8 cellular contexts compared by ENCODE assay signal in the genomic region with DNA sequence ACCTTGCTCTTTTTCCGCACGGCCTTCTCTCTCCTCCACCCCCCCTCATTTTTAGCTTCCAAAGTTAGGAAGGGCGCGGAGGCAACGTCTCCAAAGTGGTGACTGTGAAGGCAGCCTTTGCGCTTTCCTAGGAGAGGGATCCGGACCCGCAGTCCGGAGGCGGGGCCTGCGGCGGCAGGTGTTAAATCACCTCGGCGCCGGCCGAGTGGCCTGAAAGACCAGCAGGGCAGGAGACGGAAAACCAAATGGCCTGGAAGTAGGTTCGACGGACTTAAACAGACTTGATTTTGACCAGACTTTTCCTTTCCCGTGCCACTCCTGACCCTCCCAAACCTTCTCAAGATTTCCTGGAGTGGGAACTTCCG. TPM values are rescaled to one million over a fixed set of nuclear protein-coding genes. Genes with fewer than 3 reads are reported as not detected.
DNase-seq lines count a peak whose midpoint lies in the region; ATAC-seq and TF ChIP-seq lines count a peak whose summit lies in the region.

No MANE protein-coding gene starts in this region.

- H3K27me3 Mint-ChIP-seq in activated naive CD4-positive, alpha-beta T cell treated with anti-CD3 and anti-CD28 coated beads for 36 hours (ENCODE audit: low read depth): no peaks in the 10 kb centered on the region

- H3K4me3 Mint-ChIP-seq in activated naive CD4-positive, alpha-beta T cell treated with anti-CD3 and anti-CD28 coated beads for 36 hours: peak overlapping the region; percentile 98

- no peak for TF ChIP-seq CTCF in osteoblast (IDR thresholded peaks at IDR 0.05; ENCODE audit: extremely low read depth, low read depth, low read length)

- CTCF ChIA-PET in activated naive CD4-positive, alpha-beta T cell treated with anti-CD3 and anti-CD28 coated beads for 36 hours (lab: Charles Lee): interaction anchor here (0.7 to 2.5 kb wide), 15 partner anchors 8 to 568 kb away, joined by 3 to 9 read pairs (median 6); partner anchors contain the start of genes DCAF17 and METTL8

- peaks cover 56% of the 10 kb centered on the region for H3K79me2 ChIP-seq in osteoblast (ENCODE audit: insufficient read depth, low read length)

- H3K9me3 Mint-ChIP-seq in activated naive CD4-positive, alpha-beta T cell treated with anti-CD3 and anti-CD28 coated beads for 36 hours: peaks cover 2% of the 10 kb centered on the region

- peak overlapping the region; percentile 91 for H3K27ac ChIP-seq in osteoblast (ENCODE audit: low read depth, low read length)

- peaks cover 48% of the 10 kb centered on the region for H4K20me1 ChIP-seq in osteoblast (ENCODE audit: insufficient read depth, low read length)

- H3K4me1 ChIP-seq in NT2/D1 (ENCODE audit: insufficient read depth, insufficient read length) (no peaks in the 10 kb centered on the region), osteoblast (ENCODE audit: insufficient read depth, low read length) (peaks cover 26% of the 10 kb centered on the region)

- H3K27me3 ChIP-seq in NT2/D1 (ENCODE audit: insufficient read depth, insufficient read length): no peaks in the 10 kb centered on the region
- H3K27me3 ChIP-seq in osteoblast (ENCODE audit: insufficient read depth, low read length): no peaks in the 10 kb centered on the region

- H3K27ac Mint-ChIP-seq in activated naive CD4-positive, alpha-beta T cell treated with anti-CD3 and anti-CD28 coated beads for 36 hours: peak overlapping the region; percentile 96

- H3K9ac ChIP-seq in NT2/D1 (ENCODE audit: insufficient read length, low read depth): peak overlapping the region; percentile 97

- peaks cover 42% of the 10 kb centered on the region for H3K4me1 Mint-ChIP-seq in activated naive CD4-positive, alpha-beta T cell treated with anti-CD3 and anti-CD28 coated beads for 36 hours (ENCODE audit: low read depth)

- DNase-seq in NCI-H2227 (lab: John Stamatoyannopoulos, UW; ENCODE audit: unreplicated experiment): peak; percentile 75
- no peak for DNase-seq in NCI-H2227 treated with DMSO at 0.1 percent for 48 hours (lab: John Stamatoyannopoulos, UW)
- DNase-seq in NT2/D1 (ENCODE audit: low read depth, low spot score): peak; percentile 55
- peak; percentile 47 for DNase-seq in activated naive CD4-positive, alpha-beta T cell treated with anti-CD3 and anti-CD28 coated beads for 36 hours
- peak; percentile 48 for DNase-seq in glomerular visceral epithelial cell (ENCODE audit: extremely low spot score)
- DNase-seq in osteoblast (ENCODE audit: insufficient read length, low spot score, missing footprints): peak; percentile 66
- no peak for DNase-seq in T1000 (lab: John Stamatoyannopoulos, UW)

- peaks cover 19% of the 10 kb centered on the region for H3K9me3 ChIP-seq in NT2/D1 (ENCODE audit: insufficient read depth, low read length)
- no peaks in the 10 kb centered on the region for H3K9me3 ChIP-seq in osteoblast (ENCODE audit: low read depth, low read length)

- H2AFZ ChIP-seq in osteoblast (ENCODE audit: low read length): peak overlapping the region; percentile 83

- peaks cover 31% of the 10 kb centered on the region for H3K36me3 ChIP-seq in NT2/D1 (ENCODE audit: insufficient read depth, insufficient read length, low read length)
- H3K36me3 ChIP-seq in osteoblast (ENCODE audit: insufficient read depth, low read length): peaks cover 3% of the 10 kb centered on the region

- H3K36me3 Mint-ChIP-seq in activated naive CD4-positive, alpha-beta T cell treated with anti-CD3 and anti-CD28 coated beads for 36 hours (ENCODE audit: low read depth): peaks cover 8% of the 10 kb centered on the region

- H3K4me3 ChIP-seq in NT2/D1 (ENCODE audit: insufficient read length, low read depth) (peak overlapping the region; percentile 87), osteoblast (ENCODE audit: insufficient read depth, low read length) (peak overlapping the region; percentile 93)

- peak; percentile 9 for ATAC-seq in HG02885 (IDR thresholded peaks at IDR 0.05; ENCODE audit: poor library complexity, unreplicated experiment)

- intact Hi-C loops in activated naive CD4-positive, alpha-beta T cell treated with anti-CD3 and anti-CD28 coated beads for 36 hours (cut with micrococcal nuclease): loop anchor here (1.0 to 10.0 kb wide), 12 partner anchors 11 to 1173 kb away; partner anchors contain the start of genes DCAF17, DLX2, DYNC1I2 and METTL5

- H3K4me2 ChIP-seq in osteoblast (ENCODE audit: insufficient read depth, low read length): peak overlapping the region; percentile 99

RNA-seq across cellular contexts. Expression of gene GORASP2, which starts 0.6 kb away (rescaled TPM):
- 10 to 100 TPM; 57.1 to 60.2 TPM for total RNA-seq in activated naive CD4-positive, alpha-beta T cell treated with anti-CD3 and anti-CD28 coated beads for 36 hours
- total RNA-seq in osteoblast: 51.8 and 54.2 TPM in 2 replicates

Comparison
In these comparisons a context has a peak if more than half of its experiments do, and no peak if none do; other contexts are left out.
1. DNase-seq: peak in NCI-H2227 (single experiment), NT2/D1 (single experiment), activated naive CD4-positive, alpha-beta T cell treated with anti-CD3 and anti-CD28 coated beads for 36 hours (single experiment), glomerular visceral epithelial cell (single experiment) and osteoblast (single experiment); none in NCI-H2227 treated with DMSO at 0.1 percent for 48 hours (single experiment) and T1000 (single experiment).